Comparison of ENCODE assay signal across 24 cellular contexts in the genomic region with DNA sequence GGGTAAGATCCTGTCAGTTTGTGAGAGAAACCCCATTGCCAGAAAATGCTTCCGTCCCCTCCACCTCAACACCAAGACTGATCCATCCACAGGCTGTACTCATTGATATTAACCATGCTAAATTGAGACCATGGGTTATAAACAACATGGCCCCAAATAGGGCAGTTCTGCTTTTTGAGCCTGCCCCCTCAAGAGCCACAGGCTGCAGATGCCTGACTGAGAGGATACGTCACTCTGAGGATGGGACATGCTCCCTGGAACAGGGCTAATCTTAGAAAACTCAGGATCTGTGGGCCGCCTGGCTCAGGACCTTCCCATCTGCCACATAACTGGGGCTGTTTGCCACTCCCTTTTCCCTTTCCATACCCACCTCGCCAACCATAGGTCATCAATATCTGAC.
"Had no signal": no experiment of that assay in that cellular context is flagged by ENCODE, and none has a peak within 500 bp of the region (broad histone marks: within the 10 kb centered on the region; RNA-seq: fewer than 3 reads in every experiment).

No MANE protein-coding gene starts in this region.

- H3K27me3 Mint-ChIP-seq: activated naive CD8-positive, alpha-beta T cell treated with anti-CD3 and anti-CD28 coated beads, Interleukin-2, amount 10 ng/mL, durations not matched to agents 7 days and 5 days; type B pancreatic cell had no signal

- DNase-seq: activated CD4-positive, alpha-beta T cell treated with anti-CD3 and anti-CD28 coated beads for 1 hour; activated CD4-positive, alpha-beta T cell treated with anti-CD3 and anti-CD28 coated beads, Interleukin-2, amount 50 U/mL, for 48 hours; activated naive CD4-positive, alpha-beta T cell treated with Interleukin-2 at 50 U/mL for 16 hours; activated naive CD8-positive, alpha-beta T cell treated with anti-CD3 and anti-CD28 coated beads, Interleukin-2, amount 10 ng/mL, durations not matched to agents 7 days and 5 days; amygdala; central memory CD4-positive, alpha-beta T cell; colonic mucosa; endodermal cell; foreskin keratinocyte; head of caudate nucleus; kidney; ovary; psoas muscle; right cardiac atrium; small intestine; stimulated activated naive B cell treated with anti-CD40 and anti-IgM and Interleukin-4, amounts not matched to agents 10 μg/mL and 1 μg/mL and 100 μg/mL, for 72 hours; T-helper 2 cell; WERI-Rb-1 had no signal

- H3K9me3 ChIP-seq: colonic mucosa, ovary, psoas muscle had no signal

- H3K9me3 Mint-ChIP-seq: activated naive CD8-positive, alpha-beta T cell treated with anti-CD3 and anti-CD28 coated beads, Interleukin-2, amount 10 ng/mL, durations not matched to agents 7 days and 5 days; endodermal cell; mesothelial cell of epicardium; neural crest cell; stimulated activated naive B cell treated with anti-CD40 and anti-IgM and Interleukin-4, amounts not matched to agents 10 μg/mL and 1 μg/mL and 100 μg/mL, for 72 hours; type B pancreatic cell had no signal

- H3K4me1 ChIP-seq: colonic mucosa had no signal

- ATAC-seq: foreskin keratinocyte; psoas muscle; right cardiac atrium; stimulated activated naive B cell treated with anti-CD40 and anti-IgM and Interleukin-4, amounts not matched to agents 10 μg/mL and 1 μg/mL and 100 μg/mL, for 72 hours had no signal

- H3K27ac Mint-ChIP-seq: activated naive CD8-positive, alpha-beta T cell treated with anti-CD3 and anti-CD28 coated beads, Interleukin-2, amount 10 ng/mL, durations not matched to agents 7 days and 5 days; brain; endodermal cell; mesothelial cell of epicardium; stimulated activated naive B cell treated with anti-CD40 and anti-IgM and Interleukin-4, amounts not matched to agents 10 μg/mL and 1 μg/mL and 100 μg/mL, for 72 hours; type B pancreatic cell had no signal

- H3K36me3 ChIP-seq: ovary, WERI-Rb-1 had no signal

- H3K4me3 ChIP-seq: colonic mucosa, lung, ovary, psoas muscle had no signal

- H3K36me3 Mint-ChIP-seq: brain; mesothelial cell of epicardium; stimulated activated naive B cell treated with anti-CD40 and anti-IgM and Interleukin-4, amounts not matched to agents 10 μg/mL and 1 μg/mL and 100 μg/mL, for 72 hours; type B pancreatic cell had no signal

- H3K27me3 ChIP-seq: colonic mucosa, foreskin keratinocyte, ovary had no signal

- H3K4me3 Mint-ChIP-seq: activated naive CD8-positive, alpha-beta T cell treated with anti-CD3 and anti-CD28 coated beads, Interleukin-2, amount 10 ng/mL, durations not matched to agents 7 days and 5 days; brain; endodermal cell; mesothelial cell of epicardium; neural crest cell; stimulated activated naive B cell treated with anti-CD40 and anti-IgM and Interleukin-4, amounts not matched to agents 10 μg/mL and 1 μg/mL and 100 μg/mL, for 72 hours; type B pancreatic cell had no signal

- H3K27ac ChIP-seq: colonic mucosa, epithelial cell of prostate, foreskin keratinocyte, ovary, psoas muscle, WERI-Rb-1 had no signal
